ENCODE assay signal across 27 cellular contexts in the genomic region with DNA sequence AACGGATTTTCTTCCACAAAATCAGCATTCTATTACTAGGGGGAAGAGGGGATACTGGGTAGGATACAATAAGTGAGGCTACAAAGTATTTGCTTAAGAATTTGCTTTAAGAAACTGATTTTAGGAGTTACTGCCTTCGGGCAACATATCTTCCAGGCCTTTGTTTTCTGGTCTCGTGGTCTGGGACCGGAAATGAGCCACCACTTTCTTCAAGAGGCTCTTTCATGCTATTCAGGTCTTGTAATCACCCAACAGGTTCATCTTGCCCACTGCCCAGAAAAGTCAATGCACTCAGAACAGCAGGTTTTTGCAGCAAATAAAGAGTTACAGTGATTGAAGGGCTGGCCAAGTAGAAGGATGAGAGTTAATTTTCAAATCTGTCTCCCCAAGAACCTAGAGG. TPM values are rescaled to one million over a fixed set of nuclear protein-coding genes. Genes with fewer than 3 reads are reported as not detected.
DNase-seq lines count a peak whose midpoint lies in the region; ATAC-seq and TF ChIP-seq lines count a peak whose summit lies in the region.
"Had no signal": no experiment of that assay in that cellular context is flagged by ENCODE, and none has a peak within 500 bp of the region (broad histone marks: within the 10 kb centered on the region; RNA-seq: fewer than 3 reads in every experiment).

No MANE protein-coding gene starts in this region.

- H3K9me3 ChIP-seq in PC-9 (ENCODE audit: insufficient read depth, low read depth) = peaks cover 6% of the 10 kb centered on the region; the same call in 1 of the 2 replicates
- no peaks in the 10 kb centered on the region for H3K9me3 ChIP-seq in smooth muscle cell (replicated peaks; ENCODE audit: low read depth)
- H3K9me3 ChIP-seq: ascending aorta, colonic mucosa, lower lobe of right lung, tibial nerve had no signal

- H3K4me1 ChIP-seq in PC-9 (replicated peaks; ENCODE audit: insufficient read depth) = peaks cover 41% of the 10 kb centered on the region
- H3K4me1 ChIP-seq in smooth muscle cell (ENCODE audit: low read depth) = no peaks in the 10 kb centered on the region
- H3K4me1 ChIP-seq: ascending aorta, BLaER1, colonic mucosa, lower lobe of right lung had no signal

- CTCF ChIA-PET in PC-9 (lab: Charles Lee) = interaction anchor here (0.7 kb wide), 1 partner anchor 51 kb away, joined by 7 read pairs; no protein-coding TSS in a partner anchor

- H3K27me3 ChIP-seq in PC-9 (ENCODE audit: insufficient read depth, low read depth) (no peaks in the 10 kb centered on the region), smooth muscle cell (ENCODE audit: low read depth) (no peaks in the 10 kb centered on the region)
- H3K27me3 ChIP-seq: ascending aorta, BLaER1, colonic mucosa, tibial nerve had no signal

- H4K20me1 ChIP-seq in PC-9 (ENCODE audit: insufficient read depth) (no peaks in the 10 kb centered on the region), smooth muscle cell (ENCODE audit: low read depth) (no peaks in the 10 kb centered on the region)
- H4K20me1 ChIP-seq: BLaER1 had no signal

- no peak overlapping the region for H3K9ac ChIP-seq in smooth muscle cell (ENCODE audit: low read depth)
- H3K9ac ChIP-seq: BLaER1 had no signal

- no TSS peak for BruUV-seq in PC-9 (replicated peaks; lab: Mats Ljungman, UMichigan)

- H3K9me2 ChIP-seq in PC-9 (ENCODE audit: insufficient read depth) = no peaks in the 10 kb centered on the region

- no peaks in the 10 kb centered on the region for H3K36me3 ChIP-seq in PC-9 (ENCODE audit: low read depth)
- no peaks in the 10 kb centered on the region for H3K36me3 ChIP-seq in smooth muscle cell (ENCODE audit: low read depth)
- H3K36me3 ChIP-seq: ascending aorta, BLaER1, colonic mucosa, lower lobe of right lung, tibial nerve had no signal

- H3F3A ChIP-seq in PC-9 (ENCODE audit: insufficient read depth, low read depth) = peaks cover 29% of the 10 kb centered on the region
- H3F3A ChIP-seq in smooth muscle cell (ENCODE audit: low read depth) = peaks cover 6% of the 10 kb centered on the region

- H2AFZ ChIP-seq in PC-9 (no peak overlapping the region), smooth muscle cell (ENCODE audit: low read depth) (no peak overlapping the region)

- peak overlapping the region; percentile 68 for H3K27ac ChIP-seq in PC-9
- H3K27ac ChIP-seq in epithelial cell of prostate = peak overlapping the region; percentile 90
- peak overlapping the region; percentile 42 for H3K27ac ChIP-seq in smooth muscle cell (ENCODE audit: low read depth)
- H3K27ac ChIP-seq: ascending aorta, BLaER1, colonic mucosa, lower lobe of right lung had no signal

- intact Hi-C loops in PC-9 (cut with micrococcal nuclease; ENCODE audit: unreplicated experiment) = loop anchor here (2.0 to 10.0 kb wide), 2 partner anchors 75 to 165 kb away; a partner anchor contains a TSS

- no peak overlapping the region for H3K4me3 ChIP-seq in PC-9
- H3K4me3 ChIP-seq in smooth muscle cell = no peak overlapping the region
- H3K4me3 ChIP-seq: ascending aorta, BLaER1, colonic mucosa, lower lobe of right lung, tibial nerve had no signal

- H3K4me2 ChIP-seq in PC-9 = no peak overlapping the region
- H3K4me2 ChIP-seq in smooth muscle cell = no peak overlapping the region
- H3K4me2 ChIP-seq: BLaER1 had no signal

- DNase-seq in HT1080 (ENCODE audit: low read depth) (peak; percentile 75), PC-9 (peak; percentile 37 to 64), epithelial cell of prostate (ENCODE audit: low read depth, low spot score) (peak; percentile 57), smooth muscle cell (lab: John Stamatoyannopoulos, UW; ENCODE audit: unreplicated experiment) (no peak), C1 segment of cervical spinal cord (lab: John Stamatoyannopoulos, UW) (no peak)
- DNase-seq: activated CD4-positive, alpha-beta T cell treated with anti-CD3 and anti-CD28 coated beads, Interleukin-2, amount 50 U/mL, for 1 hour; activated T-cell treated with anti-CD3 and anti-CD28 coated beads, Interleukin-2, amount 50 U/mL, for 1 hour; colonic mucosa; DMS153; effector CD4-positive, alpha-beta T cell; head of caudate nucleus; lower lobe of right lung; natural killer cell; NCI-H1436; NCI-H2081 treated with DMSO at 0.1 percent for 48 hours; NCI-H2227 treated with DMSO at 0.1 percent for 48 hours; NCI-H526 treated with DMSO at 0.1 percent for 48 hours; SIG-M5; stimulated activated CD4-positive, alpha-beta T cell treated with anti-CD3 and anti-CD28 coated beads, Interleukin-15, amount 100 ng/mL, for 24 hours; stimulated activated CD4-positive, alpha-beta T cell treated with anti-CD3 and anti-CD28 coated beads, Interleukin-4, amount 100 ng/mL, for 4 hours; T1000 had no signal

- H3K79me2 ChIP-seq in PC-9 (ENCODE audit: low read depth) = no peaks in the 10 kb centered on the region
- H3K79me2 ChIP-seq in smooth muscle cell (ENCODE audit: low read depth) = no peaks in the 10 kb centered on the region

- ATAC-seq in GM18858 (IDR thresholded peaks at IDR 0.05; ENCODE audit: unreplicated experiment) (no peak), HG03095 (IDR thresholded peaks at IDR 0.05; ENCODE audit: unreplicated experiment) (no peak)
- ATAC-seq: lower lobe of right lung, natural killer cell, Panc1 had no signal

- POLR2A ChIA-PET in PC-9 (lab: Charles Lee; ENCODE audit: unreplicated experiment) = no interaction called here

- TF ChIP-seq CTCF in PC-9 (conservative IDR thresholded peaks at IDR 0.05) = no peak
- TF ChIP-seq CTCF in smooth muscle cell (IDR thresholded peaks at IDR 0.05; ENCODE audit: borderline replicate concordance, insufficient read depth, poor library complexity, severe bottlenecking) = no peak

- 83% methylated on average over 4 of the region's 4 CpGs for WGBS in smooth muscle cell (ENCODE audit: low lambda C conversion rate)

RNA-seq across cellular contexts. Expression of a gene that starts 6.6 kb away (rescaled TPM):
- total RNA-seq in HT1080 (2014; rRNA removed; shearing (Covaris generic)) = 24.1 and 25.3 TPM in 2 replicates
- polyA plus RNA-seq in HT1080 (2015; cell fraction: cytosol; rRNA removed) = 15.7 and 16.9 TPM in 2 replicates
- polyA plus RNA-seq in HT1080 (2015; cell fraction: nucleus; rRNA removed) = 17.0 and 19.5 TPM in 2 replicates
- total RNA-seq in PC-9 (2021) (90.0 and 135 TPM in 2 replicates), smooth muscle cell (70.4 and 94.9 TPM in 2 replicates)
- 52.7 and 63.1 TPM in 2 replicates for polyA plus RNA-seq in smooth muscle cell

Comparison
In these comparisons a context has a peak if more than half of its experiments do, and no peak if none do; other contexts are left out.
1. DNase-seq: peak in HT1080 (single experiment), PC-9 (2 of 2) and epithelial cell of prostate (single experiment); none in smooth muscle cell (single experiment) and C1 segment of cervical spinal cord (0 of 14).
2. Peak in every context shown above with its lines, with median percentiles within 50 percentile points of each other: H3K27ac ChIP-seq.